8 cellular contexts compared by ENCODE assay signal in the genomic region with DNA sequence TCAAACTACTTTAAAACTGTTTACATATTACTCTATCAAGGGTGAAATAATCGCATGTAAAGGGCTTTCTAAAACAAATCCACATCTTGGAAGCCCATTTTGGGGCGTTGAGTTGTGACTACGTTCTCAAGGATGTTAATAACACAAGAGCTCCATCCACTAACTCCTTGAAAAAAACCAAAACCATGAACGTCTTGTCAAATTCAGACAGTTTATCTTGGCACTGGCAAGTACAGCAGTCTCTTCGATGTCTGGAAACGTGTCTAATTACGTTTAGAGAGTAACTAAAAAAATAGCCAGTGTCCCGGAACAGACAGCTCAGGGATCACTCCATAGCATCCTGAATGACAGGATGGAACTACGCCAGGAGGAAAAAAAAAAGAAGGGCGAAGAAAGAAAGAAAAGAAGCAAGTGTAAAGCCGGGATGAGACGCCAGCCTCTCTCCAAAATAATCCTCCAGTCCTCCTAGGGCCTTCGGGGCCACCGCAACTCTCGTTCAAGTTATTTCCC.
DNase-seq lines count a peak whose midpoint lies in the region; TF ChIP-seq lines count a peak whose summit lies in the region.

No MANE protein-coding gene starts in this region.

- H2AFZ ChIP-seq in neuron (ENCODE audit: low read depth, low read length) = peak overlapping the region; percentile 100

- DNase-seq in EL (peak; percentile 9), OCI-M1 (lab: John Stamatoyannopoulos, UW) (peak; percentile 68), epithelial cell of esophagus (ENCODE audit: low read depth) (no peak), MV-4-11 (lab: John Stamatoyannopoulos, UW) (no peak), NCI-H526 treated with DMSO at 0.1 percent for 48 hours (lab: John Stamatoyannopoulos, UW) (no peak), activated gamma-delta T cell treated with Interleukin-2 at 50 U/mL for 16 hours (no peak), hippocampal formation (lab: John Stamatoyannopoulos, UW) (no peak)

- peaks cover 10% of the 10 kb centered on the region for H3K4me1 ChIP-seq in neuron (ENCODE audit: insufficient read depth, low read length)

- peak overlapping the region; percentile 69 for H3K4me3 ChIP-seq in epithelial cell of esophagus (ENCODE audit: low read length)
- peak overlapping the region; percentile 78 for H3K4me3 ChIP-seq in neuron (ENCODE audit: low read length)

- no peaks in the 10 kb centered on the region for H3K9me3 ChIP-seq in neuron (ENCODE audit: low read length)

- TF ChIP-seq CTCF in epithelial cell of esophagus (IDR thresholded peaks at IDR 0.05; ENCODE audit: insufficient read depth, low read depth, low read length, missing control alignments) = no peak

- H3K27me3 ChIP-seq in neuron (ENCODE audit: insufficient read depth, low read length) = peaks cover 30% of the 10 kb centered on the region

- H3K36me3 ChIP-seq in neuron (ENCODE audit: insufficient read depth, low read length) = no peaks in the 10 kb centered on the region

Comparison
In these comparisons a context has a peak if more than half of its experiments do, and no peak if none do; other contexts are left out.
1. DNase-seq: peak in EL (single experiment) and OCI-M1 (single experiment); none in epithelial cell of esophagus (single experiment), MV-4-11 (single experiment), NCI-H526 treated with DMSO at 0.1 percent for 48 hours (single experiment), activated gamma-delta T cell treated with Interleukin-2 at 50 U/mL for 16 hours (single experiment) and hippocampal formation (0 of 2).